20 cellular contexts compared by ENCODE assay signal in the genomic region with DNA sequence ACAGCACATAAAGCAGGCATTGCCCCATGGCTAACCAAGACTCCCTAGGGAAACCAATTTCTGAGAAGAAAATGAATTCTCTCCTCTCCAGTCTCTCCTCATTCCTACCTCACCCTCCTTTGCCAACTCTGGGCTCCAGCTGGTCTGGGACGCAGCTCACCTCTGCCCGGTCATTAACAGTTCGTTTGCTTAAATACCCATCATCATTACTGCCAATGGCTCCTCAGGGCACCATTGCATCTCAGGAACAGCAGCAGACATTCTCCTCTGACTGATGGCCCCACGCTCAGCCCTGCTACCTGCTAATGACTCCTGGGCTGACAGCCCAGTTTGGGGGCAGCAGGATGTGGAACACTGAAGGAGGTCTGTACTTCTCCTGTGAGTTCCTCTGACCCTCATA.
"Had no signal": no experiment of that assay in that cellular context is flagged by ENCODE, and none has a peak within 500 bp of the region (broad histone marks: within the 10 kb centered on the region; RNA-seq: fewer than 3 reads in every experiment).

No MANE protein-coding gene starts in this region.

- H3K9me3 ChIP-seq: SK-N-SH had no signal

- H3K4me2 ChIP-seq: KMS-11, SK-N-SH had no signal

- DNase-seq: IMR-90, Kasumi-1, MM.1S, NCI-H1092 treated with DMSO at 0.1 percent for 48 hours, NCI-H1436, NCI-H187, NCI-H2029, NCI-H2081 treated with DMSO at 0.1 percent for 48 hours, NCI-H2171, NCI-H226, NCI-H446, NCI-H510A, NCI-H524 treated with DMSO at 0.1 percent for 48 hours, NCI-H82, SHP77, SK-N-SH had no signal

- ATAC-seq: HepG2 had no signal

- FAIRE-seq: HepG2, RCC 7860 had no signal

- H3K9ac ChIP-seq: KMS-11, SK-N-SH had no signal

- H3K27ac ChIP-seq: KMS-11, RWPE1 had no signal
